Comparison of ENCODE assay signal across 8 cellular contexts in the genomic region with DNA sequence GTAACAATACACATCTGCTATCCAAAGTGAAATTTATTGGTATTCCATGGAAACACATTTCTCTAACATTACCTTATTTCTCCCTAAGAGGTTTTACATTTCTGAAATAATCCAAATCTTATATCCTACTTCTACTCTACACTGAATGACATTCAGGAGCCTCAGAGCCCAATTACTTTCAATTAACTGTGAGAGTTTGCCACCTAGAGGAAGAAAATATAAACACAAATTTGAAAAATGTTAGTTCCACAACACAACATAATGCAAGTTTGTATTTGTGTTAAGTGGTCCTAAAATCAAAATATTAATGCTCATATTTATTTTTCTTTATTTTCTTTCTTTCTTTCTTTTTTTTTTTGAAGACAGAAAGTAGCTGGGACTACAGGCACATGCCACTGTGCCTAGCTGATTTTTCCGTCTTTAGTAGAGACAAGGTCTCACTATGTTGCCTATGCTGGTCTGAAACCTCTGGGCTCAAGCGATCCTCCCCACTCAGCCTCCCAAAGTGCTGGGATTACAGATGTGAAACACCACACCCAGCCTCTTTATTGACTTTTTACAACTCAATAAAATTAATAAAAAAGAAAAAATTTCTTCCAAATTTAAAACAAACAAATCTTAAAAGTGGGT. TPM values are rescaled to one million over a fixed set of nuclear protein-coding genes. Genes with fewer than 3 reads are reported as not detected.
A peak's percentile ranks its signal among the peaks of the same experiment; 100 is the strongest.
DNase-seq lines count a peak whose midpoint lies in the region; ATAC-seq, FAIRE-seq and TF ChIP-seq lines count a peak whose summit lies in the region.

No MANE protein-coding gene starts in this region.

- no peaks in the 10 kb centered on the region for H3K9me3 ChIP-seq in BE2C

- peak; percentile 53 for ATAC-seq in SK-N-SH treated with all-trans-retinoic acid at 6 μM for 48 hours
- ATAC-seq in HG02678 (IDR thresholded peaks at IDR 0.05; ENCODE audit: unreplicated experiment) = no peak

- H3K4me3 ChIP-seq in BE2C (ENCODE audit: low read depth, low read length) = no peak overlapping the region

- FAIRE-seq in H54 (lab: Jason Lieb, UNC) (peak; percentile 81), frontal cortex (lab: Jason Lieb, UNC) (peak; percentile 96)

- H3K27me3 ChIP-seq in BE2C = no peaks in the 10 kb centered on the region

- no peak for TF ChIP-seq POLR2A in H54 (IDR thresholded peaks at IDR 0.05; ENCODE audit: low read depth, low read length)

- H3K36me3 ChIP-seq in BE2C = peaks cover 39% of the 10 kb centered on the region

- H3K4me1 ChIP-seq in BE2C = no peaks in the 10 kb centered on the region

- DNase-seq in BE2C (no peak), H54 (ENCODE audit: insufficient read length, low spot score) (no peak), frontal cortex (ENCODE audit: low spot score in 2 of 2) (peak in 1 of 2 donors; percentile 11), stromal cell of bone marrow (ENCODE audit: low read depth) (peak; percentile 3)
- DNase-seq in activated CD4-positive, alpha-beta T cell treated with anti-CD3 and anti-CD28 coated beads for 4 hours = no peak
- DNase-seq in activated T-cell treated with anti-CD3 and anti-CD28 coated beads, Interleukin-2, amount 50 U/mL, for 1 hour = no peak

- peak; percentile 45 for TF ChIP-seq CTCF in BE2C (IDR thresholded peaks at IDR 0.05; ENCODE audit: low read depth, low read length)

TF ChIP-seq in SK-N-SH treated with all-trans-retinoic acid at 6 μM for 48 hours, 23 proteins besides CTCF, POLR2A, EP300 and RAD21:
- no peak for TF ChIP-seq PATZ1 (CRISPR knock-in tag; IDR thresholded peaks at IDR 0.05; ENCODE audit: borderline replicate concordance)
- TF ChIP-seq, protein P1, sequence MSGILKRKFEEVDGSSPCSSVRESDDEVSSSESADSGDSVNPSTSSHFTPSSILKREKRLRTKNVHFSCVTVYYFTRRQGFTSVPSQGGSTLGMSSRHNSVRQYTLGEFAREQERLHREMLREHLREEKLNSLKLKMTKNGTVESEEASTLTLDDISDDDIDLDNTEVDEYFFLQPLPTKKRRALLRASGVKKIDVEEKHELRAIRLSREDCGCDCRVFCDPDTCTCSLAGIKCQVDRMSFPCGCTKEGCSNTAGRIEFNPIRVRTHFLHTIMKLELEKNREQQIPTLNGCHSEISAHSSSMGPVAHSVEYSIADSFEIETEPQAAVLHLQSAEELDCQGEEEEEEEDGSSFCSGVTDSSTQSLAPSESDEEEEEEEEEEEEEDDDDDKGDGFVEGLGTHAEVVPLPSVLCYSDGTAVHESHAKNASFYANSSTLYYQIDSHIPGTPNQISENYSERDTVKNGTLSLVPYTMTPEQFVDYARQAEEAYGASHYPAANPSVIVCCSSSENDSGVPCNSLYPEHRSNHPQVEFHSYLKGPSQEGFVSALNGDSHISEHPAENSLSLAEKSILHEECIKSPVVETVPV (CRISPR knock-in tag; IDR thresholded peaks at IDR 0.05) = no peak
- TF ChIP-seq ZFP3 (CRISPR knock-in tag; IDR thresholded peaks at IDR 0.05) = no peak
- no peak for TF ChIP-seq SNAI2 (CRISPR knock-in tag; IDR thresholded peaks at IDR 0.05)
- TF ChIP-seq GLIS3 (CRISPR knock-in tag; IDR thresholded peaks at IDR 0.05) = no peak
- no peak for TF ChIP-seq ARNTL (CRISPR knock-in tag; IDR thresholded peaks at IDR 0.05; ENCODE audit: borderline replicate concordance, low read depth)
- no peak for TF ChIP-seq TSHZ2 (CRISPR knock-in tag; IDR thresholded peaks at IDR 0.05)
- no peak for TF ChIP-seq RARB (CRISPR knock-in tag; IDR thresholded peaks at IDR 0.05)

RNA-seq across cellular contexts. Expression of gene ATAD1, which starts 46.0 kb away (rescaled TPM):
- polyA plus RNA-seq in BE2C (2012; ENCODE audit: insufficient read depth, insufficient read length, low read depth) = 32.5 TPM
- total RNA-seq in frontal cortex = 85.6 TPM
